ENCODE assay signal across 10 cellular contexts in genomic region chr12:56766535-56766934, GRCh38. TPM values are rescaled to one million over a fixed set of nuclear protein-coding genes. Genes with fewer than 3 reads are reported as not detected.
DNase-seq lines count a peak whose midpoint lies in the region; ATAC-seq and TF ChIP-seq lines count a peak whose summit lies in the region.
"Had no signal": no experiment of that assay in that cellular context is flagged by ENCODE, and none has a peak within 500 bp of the region (broad histone marks: within the 10 kb centered on the region; RNA-seq: fewer than 3 reads in every experiment).

No MANE protein-coding gene starts in this region.

- intact Hi-C loops in MCF 10A (cut with micrococcal nuclease), result no loop called here
- intact Hi-C loops in activated T-helper 2 cell treated with anti-CD3 and anti-CD28 coated beads, Interferon-gamma antibody, Interleukin-2, Interleukin-4, amounts not matched to agents 10 μg/mL and 5 μg/mL and 100 μg/mL, durations not matched to agents 14 hours and 24 hours and 36 hours (cut with micrococcal nuclease), result no loop called here

- no peak for TF ChIP-seq CTCF in MCF 10A (IDR thresholded peaks at IDR 0.05; ENCODE audit: unreplicated experiment)

- H3K4me3 Mint-ChIP-seq in MCF 10A (ENCODE audit: unreplicated experiment), result no peak overlapping the region
- no peak overlapping the region for H3K4me3 Mint-ChIP-seq in activated T-helper 2 cell treated with anti-CD3 and anti-CD28 coated beads, Interferon-gamma antibody, Interleukin-2, Interleukin-4, amounts not matched to agents 10 μg/mL and 5 μg/mL and 100 μg/mL, durations not matched to agents 14 hours and 24 hours and 36 hours (ENCODE audit: low read depth)

- H3K36me3 Mint-ChIP-seq in MCF 10A (ENCODE audit: insufficient read depth, unreplicated experiment), result no peaks in the 10 kb centered on the region
- no peaks in the 10 kb centered on the region for H3K36me3 Mint-ChIP-seq in activated T-helper 2 cell treated with anti-CD3 and anti-CD28 coated beads, Interferon-gamma antibody, Interleukin-2, Interleukin-4, amounts not matched to agents 10 μg/mL and 5 μg/mL and 100 μg/mL, durations not matched to agents 14 hours and 24 hours and 36 hours (ENCODE audit: low read depth)

- BruUV-seq in MCF 10A (replicated peaks; lab: Mats Ljungman, UMichigan), result no TSS peak

- H3K27ac Mint-ChIP-seq in MCF 10A (ENCODE audit: low read depth, unreplicated experiment), result no peak overlapping the region
- H3K27ac Mint-ChIP-seq in activated T-helper 2 cell treated with anti-CD3 and anti-CD28 coated beads, Interferon-gamma antibody, Interleukin-2, Interleukin-4, amounts not matched to agents 10 μg/mL and 5 μg/mL and 100 μg/mL, durations not matched to agents 14 hours and 24 hours and 36 hours, result no peak overlapping the region

- peaks cover 23% of the 10 kb centered on the region for H3K4me1 Mint-ChIP-seq in MCF 10A (ENCODE audit: insufficient read depth, unreplicated experiment)
- H3K4me1 Mint-ChIP-seq in activated T-helper 2 cell treated with anti-CD3 and anti-CD28 coated beads, Interferon-gamma antibody, Interleukin-2, Interleukin-4, amounts not matched to agents 10 μg/mL and 5 μg/mL and 100 μg/mL, durations not matched to agents 14 hours and 24 hours and 36 hours (ENCODE audit: low read depth), result no peaks in the 10 kb centered on the region

- no peaks in the 10 kb centered on the region for H3K27me3 Mint-ChIP-seq in MCF 10A (ENCODE audit: insufficient read depth, unreplicated experiment)
- peaks cover 3% of the 10 kb centered on the region for H3K27me3 Mint-ChIP-seq in activated T-helper 2 cell treated with anti-CD3 and anti-CD28 coated beads, Interferon-gamma antibody, Interleukin-2, Interleukin-4, amounts not matched to agents 10 μg/mL and 5 μg/mL and 100 μg/mL, durations not matched to agents 14 hours and 24 hours and 36 hours (ENCODE audit: low read depth)

- H3K9me3 Mint-ChIP-seq in MCF 10A (ENCODE audit: unreplicated experiment), result no peaks in the 10 kb centered on the region
- H3K9me3 Mint-ChIP-seq in activated T-helper 2 cell treated with anti-CD3 and anti-CD28 coated beads, Interferon-gamma antibody, Interleukin-2, Interleukin-4, amounts not matched to agents 10 μg/mL and 5 μg/mL and 100 μg/mL, durations not matched to agents 14 hours and 24 hours and 36 hours, result no peaks in the 10 kb centered on the region

- CTCF ChIA-PET in MCF 10A (lab: Yijun Ruan, JAX), result interaction anchor here (0.6 to 1.7 kb wide), 3 partner anchors 8 to 222 kb away, joined by 3 to 6 read pairs (median 3); no protein-coding TSS in a partner anchor

- ATAC-seq in GM18861 (IDR thresholded peaks at IDR 0.05; ENCODE audit: unreplicated experiment), result peak; percentile 90
- peak; percentile 99 for ATAC-seq in GM21825 (IDR thresholded peaks at IDR 0.05; ENCODE audit: unreplicated experiment)
- peak; percentile 94 for ATAC-seq in HG03558 (IDR thresholded peaks at IDR 0.05; ENCODE audit: extremely low read depth, unreplicated experiment)

- POLR2A ChIA-PET in MCF 10A (lab: Yijun Ruan, JAX), result interaction anchor here (0.7 kb wide), 1 partner anchor 227 kb away, joined by 3 read pairs; no protein-coding TSS in a partner anchor

- peak; percentile 82 for DNase-seq in medulla oblongata (ENCODE audit: extremely low spot score)
- no peak for DNase-seq in MCF 10A (ENCODE audit: unreplicated experiment)
- no peak for DNase-seq in activated T-helper 2 cell treated with anti-CD3 and anti-CD28 coated beads, Interferon-gamma antibody, Interleukin-2, Interleukin-4, amounts not matched to agents 10 μg/mL and 5 μg/mL and 100 μg/mL, durations not matched to agents 14 hours and 24 hours and 36 hours (ENCODE audit: low spot score)
- no peak for DNase-seq in epidermal melanocyte (ENCODE audit: insufficient read length, low spot score)
- no peak for DNase-seq in activated CD8-positive, alpha-beta memory T cell treated with anti-CD3 and anti-CD28 coated beads, Interleukin-2, amount 50 U/mL, for 48 hours
- DNase-seq: NCI-H524; stimulated activated CD4-positive, alpha-beta T cell treated with anti-CD3 and anti-CD28 coated beads, Interleukin-4, amount 100 ng/mL, for 4 hours had no signal

RNA-seq across cellular contexts. Expression of gene HSD17B6, which starts 3.4 kb away (rescaled TPM):
- 0.37 and 1.3 TPM in 2 replicates for total RNA-seq in MCF 10A (2022)
- 1.2 and 2.9 TPM in 2 replicates for total RNA-seq in activated T-helper 2 cell treated with anti-CD3 and anti-CD28 coated beads, Interferon-gamma antibody, Interleukin-2, Interleukin-4, amounts not matched to agents 10 μg/mL and 5 μg/mL and 100 μg/mL, durations not matched to agents 14 hours and 24 hours and 36 hours

RNA-seq across cellular contexts. Expression of gene PRIM1, which starts 14.4 kb away (rescaled TPM):
- total RNA-seq in MCF 10A (2022), result 3.5 and 7.8 TPM in 2 replicates
- total RNA-seq in activated T-helper 2 cell treated with anti-CD3 and anti-CD28 coated beads, Interferon-gamma antibody, Interleukin-2, Interleukin-4, amounts not matched to agents 10 μg/mL and 5 μg/mL and 100 μg/mL, durations not matched to agents 14 hours and 24 hours and 36 hours, result 59.4 and 63.9 TPM in 2 replicates

RNA-seq across cellular contexts. Expression of gene NACA, which starts 41.4 kb away (rescaled TPM):
- total RNA-seq in MCF 10A (2022), result 1,274 and 1,490 TPM in 2 replicates
- total RNA-seq in activated T-helper 2 cell treated with anti-CD3 and anti-CD28 coated beads, Interferon-gamma antibody, Interleukin-2, Interleukin-4, amounts not matched to agents 10 μg/mL and 5 μg/mL and 100 μg/mL, durations not matched to agents 14 hours and 24 hours and 36 hours, result 1,037 and 1,093 TPM in 2 replicates
